Comparison of ENCODE assay signal across 6 cellular contexts in the genomic region with DNA sequence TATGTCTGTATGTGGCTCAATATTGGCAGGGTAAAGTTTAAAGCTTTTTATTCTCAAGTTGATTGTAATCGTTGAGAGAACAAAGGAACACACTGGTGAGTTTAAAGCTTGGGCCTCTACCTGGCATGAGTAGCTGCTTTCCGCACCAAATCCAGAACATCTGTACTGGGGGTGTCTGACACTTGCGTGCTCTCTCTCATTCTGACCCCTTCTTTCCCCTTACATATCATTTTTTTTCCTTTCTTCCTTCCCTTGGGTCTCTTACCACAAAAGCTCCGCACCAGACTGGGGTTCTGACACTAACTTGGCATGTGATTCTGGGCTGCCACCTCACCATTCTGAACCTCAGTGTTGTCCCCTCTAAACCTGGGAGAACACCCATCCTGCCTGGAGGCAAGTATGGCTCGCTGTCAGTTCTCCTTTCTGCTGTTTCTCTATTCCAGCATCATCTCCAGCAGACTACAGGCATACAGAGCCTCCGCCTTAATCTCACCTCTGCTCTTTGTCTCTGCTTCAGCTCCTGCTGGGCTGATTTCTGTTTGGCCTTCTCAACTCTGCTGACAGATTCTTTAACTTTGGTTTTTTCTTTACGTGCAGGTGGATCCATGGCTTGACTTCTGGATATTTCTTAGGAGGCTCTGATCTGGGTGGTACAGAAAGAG. TPM values are rescaled to one million over a fixed set of nuclear protein-coding genes. Genes with fewer than 3 reads are reported as not detected.
DNase-seq lines count a peak whose midpoint lies in the region; ATAC-seq, FAIRE-seq and TF ChIP-seq lines count a peak whose summit lies in the region.

No MANE protein-coding gene starts in this region.

- no peaks in the 10 kb centered on the region for H3K27me3 ChIP-seq in keratinocyte (ENCODE audit: control insufficient read depth, extremely low read depth, insufficient read depth, low read length)

- H3K4me1 Mint-ChIP-seq in WTC11, result peaks cover 17% of the 10 kb centered on the region

- POLR2A ChIA-PET in WTC11 (lab: Charles Lee), result interaction anchor here (0.8 to 1.3 kb wide), 3 partner anchors 49 to 109 kb away, joined by 3 to 4 read pairs (median 3); a partner anchor contains a TSS

- TF ChIP-seq CTCF in WTC11 (IDR thresholded peaks at IDR 0.05) (no peak), keratinocyte (optimal IDR thresholded peaks at IDR 0.05 in 1 of 3, IDR thresholded peaks at IDR 0.05 in 1 of 3, conservative IDR thresholded peaks at IDR 0.05 in 1 of 3; ENCODE audit: extremely low read depth in 1 of 3, insufficient read depth in 2 of 3, low read length in 3 of 3) (no peak)

- H3K4me3 ChIP-seq in keratinocyte (ENCODE audit: control insufficient read depth in 2 of 3, extremely low read depth in 1 of 3, insufficient read depth in 2 of 3, low read depth in 1 of 3, low read length in 3 of 3), result peak overlapping the region; percentile 51 to 75 (median 66)

- peaks cover 13% of the 10 kb centered on the region for H3K4me1 ChIP-seq in keratinocyte (ENCODE audit: control insufficient read depth, extremely low read depth, insufficient read depth, low read length)

- H3K36me3 Mint-ChIP-seq in WTC11, result peaks cover 9% of the 10 kb centered on the region

- no peaks in the 10 kb centered on the region for H3K27me3 Mint-ChIP-seq in WTC11 (ENCODE audit: low read depth)

- dilution Hi-C loops in keratinocyte (cut with MboI; ENCODE audit: extremely low pct_ligation_motif_present, low sequenced_read_pairs), result no loop called here

- H3K79me2 ChIP-seq in keratinocyte (ENCODE audit: control insufficient read depth, insufficient read depth, low read length), result no peaks in the 10 kb centered on the region

- H3K27ac Mint-ChIP-seq in WTC11, result peak overlapping the region; percentile 88

- H3K36me3 ChIP-seq in keratinocyte (ENCODE audit: control insufficient read depth in 2 of 2, extremely low read depth in 1 of 2, insufficient read depth in 2 of 2, low read length in 2 of 2), result peaks cover 0 to 1% of the 10 kb centered on the region in 2 experiments

- H4K20me1 ChIP-seq in keratinocyte (ENCODE audit: control insufficient read depth, extremely low read depth, insufficient read depth, low read length), result no peaks in the 10 kb centered on the region

- peak overlapping the region; percentile 69 for H2AFZ ChIP-seq in keratinocyte (ENCODE audit: control insufficient read depth, low read length)

- CTCF ChIA-PET in WTC11 (lab: Charles Lee), result interaction anchor here (1.5 to 3.2 kb wide), 6 partner anchors 30 to 258 kb away, joined by 3 to 17 read pairs (median 8); a partner anchor contains a TSS

- ATAC-seq in WTC11, result peak; percentile 6

- no peaks in the 10 kb centered on the region for H3K9me3 Mint-ChIP-seq in WTC11

- H3K27ac ChIP-seq in keratinocyte (ENCODE audit: control insufficient read depth, insufficient read depth, low read length), result peak overlapping the region; percentile 67

- FAIRE-seq in keratinocyte (lab: Jason Lieb, UNC), result no peak

- no peaks in the 10 kb centered on the region for H3K9me1 ChIP-seq in keratinocyte (ENCODE audit: control insufficient read depth, extremely low read depth, insufficient read depth, low read length)

- peak overlapping the region; percentile 95 for H3K4me2 ChIP-seq in keratinocyte (ENCODE audit: control insufficient read depth, extremely low read depth, insufficient read depth, low read depth, low read length)

- peak overlapping the region; percentile 78 for H3K4me3 Mint-ChIP-seq in WTC11

- H3K9me3 ChIP-seq in keratinocyte (ENCODE audit: control insufficient read depth, low read depth, low read length), result no peaks in the 10 kb centered on the region

- peak overlapping the region; percentile 94 for H3K9ac ChIP-seq in keratinocyte (ENCODE audit: control insufficient read depth, extremely low read depth, insufficient read depth, low read length)

- DNase-seq in NCI-H2227 treated with DMSO at 0.1 percent for 48 hours (lab: John Stamatoyannopoulos, UW) (peak; percentile 10), NCI-H2227 (lab: John Stamatoyannopoulos, UW; ENCODE audit: unreplicated experiment) (no peak), WTC11 (ENCODE audit: low spot score) (no peak), keratinocyte (ENCODE audit: low read depth, low spot score) (no peak), iPS-NIHi11 (ENCODE audit: low spot score) (no peak), GM19240 (ENCODE audit: insufficient read length, low spot score) (no peak)

TF ChIP-seq in WTC11, 78 proteins besides CTCF, POLR2A, EP300 and RAD21:
- TF ChIP-seq, protein P1, sequence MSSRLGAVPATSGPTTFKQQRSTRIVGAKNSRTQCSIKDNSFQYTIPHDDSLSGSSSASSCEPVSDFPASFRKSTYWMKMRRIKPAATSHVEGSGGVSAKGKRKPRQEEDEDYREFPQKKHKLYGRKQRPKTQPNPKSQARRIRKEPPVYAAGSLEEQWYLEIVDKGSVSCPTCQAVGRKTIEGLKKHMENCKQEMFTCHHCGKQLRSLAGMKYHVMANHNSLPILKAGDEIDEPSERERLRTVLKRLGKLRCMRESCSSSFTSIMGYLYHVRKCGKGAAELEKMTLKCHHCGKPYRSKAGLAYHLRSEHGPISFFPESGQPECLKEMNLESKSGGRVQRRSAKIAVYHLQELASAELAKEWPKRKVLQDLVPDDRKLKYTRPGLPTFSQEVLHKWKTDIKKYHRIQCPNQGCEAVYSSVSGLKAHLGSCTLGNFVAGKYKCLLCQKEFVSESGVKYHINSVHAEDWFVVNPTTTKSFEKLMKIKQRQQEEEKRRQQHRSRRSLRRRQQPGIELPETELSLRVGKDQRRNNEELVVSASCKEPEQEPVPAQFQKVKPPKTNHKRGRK (CRISPR knock-in tag; IDR thresholded peaks at IDR 0.05; ENCODE audit: borderline replicate concordance), result no peak
TF ChIP-seq in WTC11: peak in this region for 0.

RNA-seq across cellular contexts. Expression of a gene that starts 0.9 kb away (rescaled TPM):
- 2.6 to 4.2 TPM (median 3.1 TPM) in 3 replicates for total RNA-seq in WTC11 (2021)
- 5.6 to 6.5 TPM (median 6.3 TPM) in 3 replicates for polyA plus RNA-seq in keratinocyte
- 1.9 TPM for polyA plus RNA-seq in keratinocyte (2011; ENCODE audit: low read depth)
- polyA plus RNA-seq in keratinocyte (2011; cell fraction: cytosol; rRNA removed), result 4.8 and 6.2 TPM in 2 replicates
- polyA plus RNA-seq in keratinocyte (2011; cell fraction: nucleus; rRNA removed), result 13.6 and 14.7 TPM in 2 replicates
- polyA plus RNA-seq in keratinocyte (2012; ENCODE audit: low replicate concordance), result 3.6 and 4.0 TPM in 2 replicates
- polyA minus RNA-seq in keratinocyte, result 5.7 to 7.4 TPM (median 5.7 TPM) in 3 replicates
- 4.8 TPM for polyA minus RNA-seq in keratinocyte (2011; cell fraction: cytosol; rRNA and poly(A)+ RNA removed)
- 5.6 and 10.5 TPM in 2 replicates for polyA minus RNA-seq in keratinocyte (2011; cell fraction: nucleus; rRNA and poly(A)+ RNA removed)

RNA-seq across cellular contexts. Expression of a gene that starts 1.1 kb away (rescaled TPM):
- 28.7 to 31.3 TPM (median 30.7 TPM) in 3 replicates for total RNA-seq in WTC11 (2021)
- polyA plus RNA-seq in keratinocyte, result 11.0 to 15.5 TPM (median 13.9 TPM) in 3 replicates
- 6.0 TPM for polyA plus RNA-seq in keratinocyte (2011; ENCODE audit: low read depth)
- 12.6 and 18.4 TPM in 2 replicates for polyA plus RNA-seq in keratinocyte (2011; cell fraction: cytosol; rRNA removed)
- polyA plus RNA-seq in keratinocyte (2011; cell fraction: nucleus; rRNA removed), result 2.8 and 4.3 TPM in 2 replicates
- 12.0 and 14.1 TPM in 2 replicates for polyA plus RNA-seq in keratinocyte (2012; ENCODE audit: low replicate concordance)
- 1.1 to 5.7 TPM (median 2.3 TPM) in 3 replicates for polyA minus RNA-seq in keratinocyte
- 5.6 TPM for polyA minus RNA-seq in keratinocyte (2011; cell fraction: cytosol; rRNA and poly(A)+ RNA removed)
- not detected in 2 replicates for polyA minus RNA-seq in keratinocyte (2011; cell fraction: nucleus; rRNA and poly(A)+ RNA removed)

RNA-seq across cellular contexts. Expression of a gene that starts 30.3 kb away (rescaled TPM):
- total RNA-seq in WTC11 (2021), result 16.6 to 18.5 TPM (median 18.0 TPM) in 3 replicates
- polyA plus RNA-seq in keratinocyte, result 3.8 to 7.1 TPM (median 3.8 TPM) in 3 replicates
- polyA plus RNA-seq in keratinocyte (2011; ENCODE audit: low read depth), result 0.44 TPM
- 3.5 and 4.2 TPM in 2 replicates for polyA plus RNA-seq in keratinocyte (2011; cell fraction: cytosol; rRNA removed)
- polyA plus RNA-seq in keratinocyte (2011; cell fraction: nucleus; rRNA removed), result 11.3 and 14.4 TPM in 2 replicates
- polyA plus RNA-seq in keratinocyte (2012; ENCODE audit: low replicate concordance), result 3.4 and 4.5 TPM in 2 replicates
- 1.7 to 5.8 TPM (median 2.2 TPM) in 3 replicates for polyA minus RNA-seq in keratinocyte
- not detected for polyA minus RNA-seq in keratinocyte (2011; cell fraction: cytosol; rRNA and poly(A)+ RNA removed)
- 1.3 and 3.3 TPM in 2 replicates for polyA minus RNA-seq in keratinocyte (2011; cell fraction: nucleus; rRNA and poly(A)+ RNA removed)

RNA-seq across cellular contexts. Expression of a gene that starts 31.3 kb away (rescaled TPM):
- total RNA-seq in WTC11 (2021), result 0.57 to 0.85 TPM (median 0.73 TPM) in 3 replicates
- 0.12 TPM in 1 of 3 replicates, not detected in the others for polyA plus RNA-seq in keratinocyte
- 0.07 TPM for polyA plus RNA-seq in keratinocyte (2011; ENCODE audit: low read depth)
- 0.02 TPM in 1 of 2 replicates, not detected in the other for polyA plus RNA-seq in keratinocyte (2011; cell fraction: cytosol; rRNA removed)
- polyA plus RNA-seq in keratinocyte (2011; cell fraction: nucleus; rRNA removed), result 0.12 and 0.18 TPM in 2 replicates
- polyA plus RNA-seq in keratinocyte (2012; ENCODE audit: low replicate concordance), result 0.23 TPM in 1 of 2 replicates, not detected in the other
- polyA minus RNA-seq in keratinocyte, result not detected in 3 replicates
- not detected for polyA minus RNA-seq in keratinocyte (2011; cell fraction: cytosol; rRNA and poly(A)+ RNA removed)
- polyA minus RNA-seq in keratinocyte (2011; cell fraction: nucleus; rRNA and poly(A)+ RNA removed), result not detected in 2 replicates

RNA-seq across cellular contexts. Expression of a gene that starts 49.0 kb away (rescaled TPM):
- total RNA-seq in WTC11 (2021), result 5.1 to 6.3 TPM (median 5.3 TPM) in 3 replicates
- polyA plus RNA-seq in keratinocyte, result 6.1 to 9.8 TPM (median 9.6 TPM) in 3 replicates
- polyA plus RNA-seq in keratinocyte (2011; ENCODE audit: low read depth), result 1.3 TPM
- 6.9 and 13.6 TPM in 2 replicates for polyA plus RNA-seq in keratinocyte (2011; cell fraction: cytosol; rRNA removed)
- polyA plus RNA-seq in keratinocyte (2011; cell fraction: nucleus; rRNA removed), result 4.9 and 6.0 TPM in 2 replicates
- polyA plus RNA-seq in keratinocyte (2012; ENCODE audit: low replicate concordance), result 2.0 and 3.2 TPM in 2 replicates
- polyA minus RNA-seq in keratinocyte, result 0.33 to 4.0 TPM (median 2.7 TPM) in 3 replicates
- 1.2 TPM for polyA minus RNA-seq in keratinocyte (2011; cell fraction: cytosol; rRNA and poly(A)+ RNA removed)
- 0.95 and 1.3 TPM in 2 replicates for polyA minus RNA-seq in keratinocyte (2011; cell fraction: nucleus; rRNA and poly(A)+ RNA removed)
